ENCODE assay signal across 9 cellular contexts in the genomic region with DNA sequence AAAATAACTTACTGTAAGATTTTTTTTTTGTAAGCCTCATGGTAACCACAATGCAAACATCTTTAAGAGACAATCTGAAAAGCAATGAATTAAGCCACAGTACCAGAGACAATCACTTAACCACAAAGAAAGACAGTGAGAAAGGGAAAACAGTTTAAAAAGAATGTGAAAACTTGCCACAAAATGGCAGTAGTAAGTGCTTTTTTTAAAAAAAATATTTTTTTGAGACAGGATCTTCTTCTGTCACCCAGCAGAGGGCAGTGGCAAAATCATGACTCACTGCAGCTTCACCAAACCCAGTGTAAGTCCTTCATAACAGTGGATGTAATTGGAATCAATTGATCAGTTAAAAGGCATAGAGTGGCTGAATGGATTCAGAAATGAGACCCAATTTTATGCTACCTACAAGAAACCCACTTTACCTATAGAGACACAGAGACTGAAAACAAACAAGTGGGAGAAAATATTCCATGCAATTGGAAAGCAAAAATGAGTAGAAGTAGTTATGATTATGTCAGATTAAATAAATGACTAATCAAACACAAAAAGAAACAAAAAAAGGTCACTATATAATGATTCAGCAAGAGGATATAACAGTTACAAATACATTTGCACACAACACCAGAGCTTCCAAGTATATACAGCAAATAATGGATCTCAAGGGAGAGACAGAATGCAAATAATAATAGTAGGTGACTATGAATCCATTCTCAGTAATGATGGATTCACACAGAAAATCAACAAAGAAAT. TPM values are rescaled to one million over a fixed set of nuclear protein-coding genes. Genes with fewer than 3 reads are reported as not detected.
DNase-seq lines count a peak whose midpoint lies in the region; ATAC-seq, FAIRE-seq and TF ChIP-seq lines count a peak whose summit lies in the region.
"Had no signal": no experiment of that assay in that cellular context is flagged by ENCODE, and none has a peak within 500 bp of the region (broad histone marks: within the 10 kb centered on the region; RNA-seq: fewer than 3 reads in every experiment).

No MANE protein-coding gene starts in this region.

- H3K9me3 Mint-ChIP-seq in activated naive CD8-positive, alpha-beta T cell treated with anti-CD3 and anti-CD28 coated beads, Interleukin-2, amount 50 U/mL, for 24 hours: peaks cover 10% of the 10 kb centered on the region

- H3K27ac ChIP-seq in kidney (ENCODE audit: low read depth in 2 of 2, low read length in 2 of 2): no peak overlapping the region
- H3K27ac ChIP-seq: adrenal gland had no signal

- no peak for FAIRE-seq in kidney (lab: Jason Lieb, UNC)

- H3K4me3 ChIP-seq in MG63 (no peak overlapping the region), kidney (ENCODE audit: low read length in 2 of 2) (no peak overlapping the region)
- H3K4me3 ChIP-seq: adrenal gland had no signal

- no peaks in the 10 kb centered on the region for H3K36me3 Mint-ChIP-seq in activated naive CD8-positive, alpha-beta T cell treated with anti-CD3 and anti-CD28 coated beads, Interleukin-2, amount 50 U/mL, for 24 hours (ENCODE audit: low read depth)

- TF ChIP-seq CTCF in kidney (IDR thresholded peaks at IDR 0.05; ENCODE audit: borderline replicate concordance, extremely low read depth, insufficient read depth): no peak

- DNase-seq in NCI-H2171 treated with DMSO at 0.1 percent for 48 hours (lab: John Stamatoyannopoulos, UW) (peak; percentile 12), NCI-H2171 (lab: John Stamatoyannopoulos, UW) (no peak), MG63 (peak; percentile 77), kidney (no peak)
- DNase-seq in activated naive CD8-positive, alpha-beta T cell treated with anti-CD3 and anti-CD28 coated beads, Interleukin-2, amount 50 U/mL, for 24 hours: peak; percentile 14
- DNase-seq in stimulated activated CD4-positive, alpha-beta T cell treated with anti-CD3 and anti-CD28 coated beads, Interleukin-4, amount 100 ng/mL, for 24 hours: peak; percentile 33

- ATAC-seq in activated naive CD8-positive, alpha-beta T cell treated with anti-CD3 and anti-CD28 coated beads, Interleukin-2, amount 50 U/mL, for 24 hours: peak; percentile 69
- no peak for ATAC-seq in GM19467 (IDR thresholded peaks at IDR 0.05; ENCODE audit: unreplicated experiment)
- ATAC-seq in HG02870 (IDR thresholded peaks at IDR 0.05; ENCODE audit: unreplicated experiment): no peak

- peaks cover 10% of the 10 kb centered on the region for H3K4me1 Mint-ChIP-seq in activated naive CD8-positive, alpha-beta T cell treated with anti-CD3 and anti-CD28 coated beads, Interleukin-2, amount 50 U/mL, for 24 hours

- H3K27me3 ChIP-seq in MG63: no peaks in the 10 kb centered on the region
- H3K27me3 ChIP-seq: adrenal gland had no signal

- no peak overlapping the region for H3K4me3 Mint-ChIP-seq in activated naive CD8-positive, alpha-beta T cell treated with anti-CD3 and anti-CD28 coated beads, Interleukin-2, amount 50 U/mL, for 24 hours

- no peaks in the 10 kb centered on the region for H3K27me3 Mint-ChIP-seq in activated naive CD8-positive, alpha-beta T cell treated with anti-CD3 and anti-CD28 coated beads, Interleukin-2, amount 50 U/mL, for 24 hours

- H3K36me3 ChIP-seq in MG63: no peaks in the 10 kb centered on the region
- no peaks in the 10 kb centered on the region for H3K36me3 ChIP-seq in kidney (ENCODE audit: control insufficient read depth in 1 of 2, insufficient read depth in 2 of 2, low read length in 2 of 2)
- H3K36me3 ChIP-seq: adrenal gland had no signal

- H3K27ac Mint-ChIP-seq in activated naive CD8-positive, alpha-beta T cell treated with anti-CD3 and anti-CD28 coated beads, Interleukin-2, amount 50 U/mL, for 24 hours: no peak overlapping the region

- intact Hi-C loops in kidney (cut with DNase I): no loop called here

- H3K9me3 ChIP-seq in MG63: peaks cover 17% of the 10 kb centered on the region
- H3K9me3 ChIP-seq in kidney (ENCODE audit: control insufficient read depth in 1 of 2, low read length in 2 of 2): no peaks in the 10 kb centered on the region
- H3K9me3 ChIP-seq: adrenal gland had no signal

- no peak overlapping the region for H3K9ac ChIP-seq in kidney (ENCODE audit: low read length in 2 of 2)

- no peaks in the 10 kb centered on the region for H3K4me1 ChIP-seq in kidney (ENCODE audit: control insufficient read depth in 1 of 2, insufficient read depth in 1 of 2, low read depth in 1 of 2, low read length in 2 of 2)
- H3K4me1 ChIP-seq: adrenal gland had no signal

RNA-seq across cellular contexts. Expression of gene ZFY, which starts 21.9 kb away (rescaled TPM):
- total RNA-seq in MG63 (2014; rRNA removed; shearing (Covaris generic); ENCODE audit: low replicate concordance): 23.3 and 37.4 TPM in 2 replicates
- not detected for total RNA-seq in kidney
- polyA plus RNA-seq in kidney (ENCODE audit: insufficient read depth, low read depth, low replicate concordance): 2.1 TPM

Comparison
In these comparisons a context has a peak if more than half of its experiments do, and no peak if none do; other contexts are left out.
1. DNase-seq: peak in NCI-H2171 treated with DMSO at 0.1 percent for 48 hours (single experiment), MG63 (single experiment), activated naive CD8-positive, alpha-beta T cell treated with anti-CD3 and anti-CD28 coated beads, Interleukin-2, amount 50 U/mL, for 24 hours (single experiment) and stimulated activated CD4-positive, alpha-beta T cell treated with anti-CD3 and anti-CD28 coated beads, Interleukin-4, amount 100 ng/mL, for 24 hours (single experiment); none in NCI-H2171 (single experiment) and kidney (single experiment).